Comparison of ENCODE assay signal across 16 cellular contexts in the genomic region with DNA sequence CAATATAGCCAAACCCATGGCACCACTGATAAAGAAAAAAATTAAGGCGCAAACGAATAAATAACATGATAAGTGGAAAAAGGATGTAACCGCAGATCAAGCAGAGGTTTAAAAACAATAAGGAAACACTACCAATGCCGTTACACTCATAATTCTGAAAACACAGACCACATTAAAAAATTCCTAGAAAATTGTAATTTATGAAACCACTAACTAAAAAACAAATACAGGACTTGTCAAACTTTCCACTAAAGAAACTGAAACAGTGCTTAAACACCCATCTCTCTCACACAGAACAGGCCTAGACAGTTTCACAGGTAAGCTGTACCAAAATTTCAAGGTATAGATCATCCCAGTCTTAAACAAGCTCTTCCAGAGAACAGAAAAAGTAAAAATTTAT.
"Had no signal": no experiment of that assay in that cellular context is flagged by ENCODE, and none has a peak within 500 bp of the region (broad histone marks: within the 10 kb centered on the region; RNA-seq: fewer than 3 reads in every experiment).

No MANE protein-coding gene starts in this region.

- H3K4me1 ChIP-seq: adrenal gland, testis had no signal

- H3K4me1 Mint-ChIP-seq: activated B cell treated with CpG ODN at 0.5 μM for 24 hours had no signal

- H3K36me3 Mint-ChIP-seq: natural killer cell treated with Interleukin-12 subunit alpha and Interleukin-12 subunit beta and Interleukin-15 and Interleukin-18, amount 100 ng/mL, for 72 hours had no signal

- H3K9me3 ChIP-seq: adrenal gland, left ventricle myocardium inferior, testis, upper lobe of left lung had no signal

- H3K9me3 Mint-ChIP-seq: natural killer cell treated with Interleukin-12 subunit alpha and Interleukin-12 subunit beta and Interleukin-15 and Interleukin-18, amount 100 ng/mL, for 72 hours had no signal

- H3K27ac Mint-ChIP-seq: activated B cell treated with CpG ODN at 0.5 μM for 24 hours; natural killer cell treated with Interleukin-12 subunit alpha and Interleukin-12 subunit beta and Interleukin-15 and Interleukin-18, amount 100 ng/mL, for 72 hours had no signal

- H3K27me3 ChIP-seq: testis, upper lobe of left lung had no signal

- H3K36me3 ChIP-seq: adrenal gland, left ventricle myocardium inferior, upper lobe of left lung had no signal

- ATAC-seq: natural killer cell treated with Interleukin-12 subunit alpha and Interleukin-12 subunit beta and Interleukin-15 and Interleukin-18, amount 100 ng/mL, for 72 hours; SK-N-SH treated with all-trans-retinoic acid at 6 μM for 48 hours had no signal

- H3K27ac ChIP-seq: adrenal gland, epithelial cell of prostate had no signal

- H3K4me3 ChIP-seq: adrenal gland, left ventricle myocardium inferior, testis, upper lobe of left lung had no signal

- H3K4me3 Mint-ChIP-seq: activated B cell treated with CpG ODN at 0.5 μM for 24 hours; natural killer cell treated with Interleukin-12 subunit alpha and Interleukin-12 subunit beta and Interleukin-15 and Interleukin-18, amount 100 ng/mL, for 72 hours had no signal

- DNase-seq: activated B cell treated with CpG ODN at 0.5 μM for 24 hours; activated CD8-positive, alpha-beta memory T cell treated with anti-CD3 and anti-CD28 coated beads for 24 hours; adrenal gland; foreskin melanocyte; left ventricle myocardium inferior; mesendoderm; retina; SHP77 treated with DMSO at 0.1 percent for 48 hours; stimulated activated CD4-positive, alpha-beta T cell treated with anti-CD3 and anti-CD28 coated beads, Interleukin-15, amount 100 ng/mL, for 24 hours; stimulated activated CD4-positive, alpha-beta T cell treated with anti-CD3 and anti-CD28 coated beads, Interleukin-4, amount 100 ng/mL, for 1 hour; stimulated activated naive CD4-positive, alpha-beta T cell treated with Interleukin-2 at 50 U/mL for 16 hours; testis; upper lobe of left lung had no signal
